In the genomic region with DNA sequence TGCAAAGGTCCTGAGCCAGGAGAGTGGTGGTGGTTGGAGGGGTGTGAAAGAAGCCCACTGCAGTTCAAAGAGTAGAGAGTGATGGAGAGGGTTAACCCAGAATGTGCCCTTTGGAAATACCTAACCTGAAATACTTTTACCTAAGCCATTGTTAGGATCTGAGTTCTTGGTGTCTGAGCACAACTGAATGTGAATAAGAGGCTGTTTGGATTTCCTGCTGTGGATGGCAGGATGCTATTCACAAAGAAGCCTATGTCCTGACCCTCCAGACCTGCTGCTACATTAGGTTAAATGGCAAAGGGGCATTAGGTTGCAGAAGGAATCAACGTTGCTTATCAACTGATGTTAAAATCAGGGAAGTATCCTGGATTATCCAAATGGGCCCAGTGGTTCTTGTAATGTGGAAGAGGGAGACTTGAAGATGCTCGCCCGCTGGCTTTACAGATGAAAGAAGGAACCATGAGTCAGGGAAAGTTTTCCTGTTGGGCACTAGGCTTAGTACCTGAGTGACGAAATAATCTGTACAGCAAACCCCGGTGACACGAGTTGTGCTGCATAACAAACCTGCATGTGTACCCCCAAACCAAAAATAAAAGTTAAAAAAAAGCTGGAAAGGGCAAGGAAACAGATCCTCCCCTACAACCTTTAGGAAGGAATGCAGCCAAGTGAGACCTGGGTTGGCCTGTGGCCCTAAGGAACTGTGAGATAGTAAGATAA, we compare ENCODE assay signal across 23 cellular contexts. TPM values are rescaled to one million over a fixed set of nuclear protein-coding genes. Genes with fewer than 3 reads are reported as not detected.
DNase-seq lines count a peak whose midpoint lies in the region; ATAC-seq, FAIRE-seq and TF ChIP-seq lines count a peak whose summit lies in the region.
"Had no signal": no experiment of that assay in that cellular context is flagged by ENCODE, and none has a peak within 500 bp of the region (broad histone marks: within the 10 kb centered on the region; RNA-seq: fewer than 3 reads in every experiment).

No MANE protein-coding gene starts in this region.

- no peak overlapping the region for H3K4ac ChIP-seq in trophoblast cell (ENCODE audit: low read depth, low read length)

- H3K4me1 Mint-ChIP-seq in MCF 10A (ENCODE audit: insufficient read depth, unreplicated experiment) = peaks cover 65% of the 10 kb centered on the region
- H3K4me1 Mint-ChIP-seq in endothelial cell (ENCODE audit: unreplicated experiment) = peaks cover 20% of the 10 kb centered on the region

- POLR2A ChIA-PET in MCF 10A (lab: Yijun Ruan, JAX) = interaction anchor here (0.9 to 13.3 kb wide), 6 partner anchors 10 to 258 kb away, joined by 3 to 350 read pairs (median 8); partner anchors contain the start of gene ITGA6
- POLR2A ChIA-PET in PC-3 (lab: Charles Lee; ENCODE audit: unreplicated experiment) = no interaction called here

- no peak overlapping the region for H2AFZ ChIP-seq in PC-3 (ENCODE audit: low read length)
- H2AFZ ChIP-seq in trophoblast cell (ENCODE audit: insufficient read depth, low read length, poor library complexity) = no peak overlapping the region

- H3K36me3 Mint-ChIP-seq in MCF 10A (ENCODE audit: insufficient read depth, unreplicated experiment) (peaks cover 34% of the 10 kb centered on the region), endothelial cell (ENCODE audit: low read depth, unreplicated experiment) (no peaks in the 10 kb centered on the region)
- H3K36me3 Mint-ChIP-seq: CD14-positive monocyte had no signal

- H3K79me1 ChIP-seq in trophoblast cell (ENCODE audit: low read length) = no peaks in the 10 kb centered on the region

- no peaks in the 10 kb centered on the region for H3F3A ChIP-seq in PC-3 (ENCODE audit: low read length, unreplicated experiment)

- no peak overlapping the region for H3K9ac ChIP-seq in PC-3 (ENCODE audit: low read length)
- no peak overlapping the region for H3K9ac ChIP-seq in trophoblast cell (ENCODE audit: low read length)
- H3K9ac ChIP-seq: SK-N-SH had no signal

- H3K4me2 ChIP-seq in PC-3 (ENCODE audit: low read length) (peak overlapping the region; percentile 9; the same call in 1 of the 2 replicates), trophoblast cell (ENCODE audit: low read length) (no peak overlapping the region)
- H3K4me2 ChIP-seq: SK-N-SH had no signal

- H3K4me3 Mint-ChIP-seq in MCF 10A (ENCODE audit: unreplicated experiment) (no peak overlapping the region), endothelial cell (ENCODE audit: unreplicated experiment) (no peak overlapping the region)
- H3K4me3 Mint-ChIP-seq: activated CD4-positive, alpha-beta memory T cell treated with anti-CD3 and anti-CD28 coated beads, Interleukin-2, amount 10 ng/mL, durations not matched to agents 7 days and 5 days; activated naive CD4-positive, alpha-beta T cell treated with anti-CD3 and anti-CD28 coated beads, Interleukin-2, amount 10 ng/mL, durations not matched to agents 7 days and 5 days; activated T-cell treated with anti-CD3 and anti-CD28 coated beads, Interleukin-2, amount 50 U/mL, for 4 hours; CD14-positive monocyte; nephron had no signal

- H3K27me3 Mint-ChIP-seq in MCF 10A (ENCODE audit: insufficient read depth, unreplicated experiment) = no peaks in the 10 kb centered on the region
- peaks cover 2% of the 10 kb centered on the region for H3K27me3 Mint-ChIP-seq in endothelial cell (ENCODE audit: unreplicated experiment)
- H3K27me3 Mint-ChIP-seq: activated naive CD4-positive, alpha-beta T cell treated with anti-CD3 and anti-CD28 coated beads, Interleukin-2, amount 10 ng/mL, durations not matched to agents 7 days and 5 days had no signal

- H3K9me3 ChIP-seq in breast epithelium (no peaks in the 10 kb centered on the region), PC-3 (ENCODE audit: low read length) (no peaks in the 10 kb centered on the region), pancreas (no peaks in the 10 kb centered on the region), trophoblast cell (ENCODE audit: insufficient read depth, low read depth, low read length) (no peaks in the 10 kb centered on the region)
- H3K9me3 ChIP-seq: gastroesophageal sphincter, SK-N-SH, suprapubic skin, vagina had no signal

- no peak for TF ChIP-seq CTCF in MCF 10A (IDR thresholded peaks at IDR 0.05; ENCODE audit: unreplicated experiment)
- TF ChIP-seq CTCF in breast epithelium (IDR thresholded peaks at IDR 0.05) = no peak
- TF ChIP-seq CTCF in PC-3 (conservative IDR thresholded peaks at IDR 0.05; ENCODE audit: low read depth, low read length) = no peak
- no peak for TF ChIP-seq CTCF in endothelial cell (IDR thresholded peaks at IDR 0.05; ENCODE audit: unreplicated experiment)
- TF ChIP-seq CTCF in pancreas (IDR thresholded peaks at IDR 0.05) = no peak

- H3K23ac ChIP-seq in trophoblast cell (ENCODE audit: low read length) = no peak overlapping the region

- intact Hi-C loops in MCF 10A (cut with micrococcal nuclease) = no loop called here
- intact Hi-C loops in breast epithelium (cut with DNase I; ENCODE audit: low total_unique reads) = no loop called here
- intact Hi-C loops in PC-3 (cut with micrococcal nuclease) = no loop called here
- intact Hi-C loops in pancreas (cut with DNase I) = no loop called here

- no peak overlapping the region for H3K18ac ChIP-seq in trophoblast cell (ENCODE audit: low read length)

- H2BK12ac ChIP-seq in trophoblast cell (ENCODE audit: low read length) = no peak overlapping the region

- no peak overlapping the region for H4K91ac ChIP-seq in trophoblast cell (ENCODE audit: low read depth, low read length)

- H3K36me3 ChIP-seq in breast epithelium (no peaks in the 10 kb centered on the region), PC-3 (ENCODE audit: low read depth, low read length) (0 out of 2 replicates have a peak, but pooled peaks cover 3% of the 10 kb centered on the region), pancreas (no peaks in the 10 kb centered on the region), trophoblast cell (ENCODE audit: control insufficient read depth in 1 of 2, insufficient read depth in 2 of 2, low read length in 2 of 2) (no peaks in the 10 kb centered on the region)
- H3K36me3 ChIP-seq: gastroesophageal sphincter, suprapubic skin, vagina had no signal

- no peak overlapping the region for H2AK5ac ChIP-seq in trophoblast cell (ENCODE audit: low read length)

- DNase-seq in MCF 10A (ENCODE audit: unreplicated experiment) (no peak), breast epithelium (ENCODE audit: low spot score in 2 of 2) (no peak), PC-3 (no peak), endothelial cell (ENCODE audit: low spot score) (no peak), pancreas (no peak), C1 segment of cervical spinal cord (lab: John Stamatoyannopoulos, UW) (no peak), trophoblast cell (no peak)
- DNase-seq: activated CD4-positive, alpha-beta memory T cell treated with anti-CD3 and anti-CD28 coated beads, Interleukin-2, amount 10 ng/mL, durations not matched to agents 7 days and 5 days; activated naive CD4-positive, alpha-beta T cell treated with anti-CD3 and anti-CD28 coated beads, Interleukin-2, amount 10 ng/mL, durations not matched to agents 7 days and 5 days; activated T-cell treated with anti-CD3 and anti-CD28 coated beads, Interleukin-2, amount 50 U/mL, for 4 hours; HCEC 1CT; NCI-H1436 treated with DMSO at 0.1 percent for 48 hours; NCI-H526; posterior cingulate gyrus; RPMI8226; SK-N-SH had no signal

- no peak for ATAC-seq in PC-3
- ATAC-seq in pancreas = peak; percentile 22 to 33 (median 28)
- ATAC-seq in activated CD4-positive, CD25-positive, alpha-beta regulatory T cell treated with anti-CD3 and anti-CD28 coated beads, Interleukin-2, amount 50 U/mL, for 24 hours = no peak
- ATAC-seq: gastroesophageal sphincter had no signal

- CTCF ChIA-PET in MCF 10A (lab: Yijun Ruan, JAX) (interaction anchor here (1.2 to 34.0 kb wide), 3 partner anchors 7 to 228 kb away, joined by 3 to 536 read pairs (median 536); partner anchors contain the start of gene ITGA6), PC-3 (lab: Charles Lee) (interaction anchor here (0.5 kb wide), 1 partner anchor 113 kb away, joined by 7 read pairs; no protein-coding TSS in a partner anchor)

- TF ChIP-seq POLR2A in breast epithelium (IDR thresholded peaks at IDR 0.05) = no peak

- H3K4me3 ChIP-seq in breast epithelium (no peak overlapping the region), PC-3 (ENCODE audit: low read length) (no peak overlapping the region), pancreas (no peak overlapping the region), trophoblast cell (ENCODE audit: low read depth, low read length) (no peak overlapping the region)
- H3K4me3 ChIP-seq: gastroesophageal sphincter, suprapubic skin, vagina had no signal

- 0 out of 2 replicates have a peak, but pooled peaks cover 18% of the 10 kb centered on the region for H4K20me1 ChIP-seq in PC-3 (ENCODE audit: low read length)

- no peak overlapping the region for H4K12ac ChIP-seq in trophoblast cell (ENCODE audit: low read depth, low read length)

- no TSS peak for BruUV-seq in MCF 10A (replicated peaks; lab: Mats Ljungman, UMichigan)
- BruUV-seq in PC-3 (replicated peaks; lab: Mats Ljungman, UMichigan) = no TSS peak

- WGBS in pancreas, 2 donors = 42 to 51% methylated on average over 6 of the region's 6 CpGs
- no CpG with 5 or more reads among the region's 6 CpGs for WGBS in trophoblast cell (ENCODE audit: extremely low coverage, insufficient coverage, insufficient read length)

- H3K9me3 Mint-ChIP-seq in MCF 10A (ENCODE audit: unreplicated experiment) (no peaks in the 10 kb centered on the region), endothelial cell (ENCODE audit: unreplicated experiment) (no peaks in the 10 kb centered on the region)
- H3K9me3 Mint-ChIP-seq: activated CD4-positive, alpha-beta memory T cell treated with anti-CD3 and anti-CD28 coated beads, Interleukin-2, amount 10 ng/mL, durations not matched to agents 7 days and 5 days; activated naive CD4-positive, alpha-beta T cell treated with anti-CD3 and anti-CD28 coated beads, Interleukin-2, amount 10 ng/mL, durations not matched to agents 7 days and 5 days; activated T-cell treated with anti-CD3 and anti-CD28 coated beads, Interleukin-2, amount 50 U/mL, for 4 hours; CD14-positive monocyte; nephron had no signal

- no peak overlapping the region for H3K14ac ChIP-seq in trophoblast cell (ENCODE audit: low read length)

- H3K9me2 ChIP-seq in PC-3 (replicated peaks; ENCODE audit: low read length) = no peaks in the 10 kb centered on the region
- H3K9me2 ChIP-seq: SK-N-SH had no signal

- H2BK5ac ChIP-seq in trophoblast cell (ENCODE audit: low read depth, low read length, poor library complexity) = no peak overlapping the region

- H3K27ac ChIP-seq in breast epithelium = peak overlapping the region in 1 of 2 donors; percentile 58
- no peak overlapping the region for H3K27ac ChIP-seq in PC-3 (ENCODE audit: low read length)
- H3K27ac ChIP-seq in pancreas = peak overlapping the region in 1 of 4 donors; percentile 51
- no peak overlapping the region for H3K27ac ChIP-seq in trophoblast cell (ENCODE audit: low read depth, low read length)
- H3K27ac ChIP-seq: gastroesophageal sphincter, suprapubic skin, vagina had no signal

- peaks cover 96% of the 10 kb centered on the region for H3K79me2 ChIP-seq in PC-3 (ENCODE audit: low read length)
- H3K79me2 ChIP-seq in trophoblast cell (ENCODE audit: control insufficient read depth, insufficient read depth, low read length, poor library complexity) = no peaks in the 10 kb centered on the region

- H3K27ac Mint-ChIP-seq in MCF 10A (ENCODE audit: low read depth, unreplicated experiment) = peak overlapping the region; percentile 82
- H3K27ac Mint-ChIP-seq in endothelial cell (ENCODE audit: unreplicated experiment) = peak overlapping the region; percentile 26
- H3K27ac Mint-ChIP-seq: activated CD4-positive, alpha-beta memory T cell treated with anti-CD3 and anti-CD28 coated beads, Interleukin-2, amount 10 ng/mL, durations not matched to agents 7 days and 5 days; activated naive CD4-positive, alpha-beta T cell treated with anti-CD3 and anti-CD28 coated beads, Interleukin-2, amount 10 ng/mL, durations not matched to agents 7 days and 5 days; nephron had no signal

- H2BK120ac ChIP-seq in trophoblast cell (ENCODE audit: insufficient read depth, low read length, poor library complexity) = no peak overlapping the region

- no peaks in the 10 kb centered on the region for H3K27me3 ChIP-seq in breast epithelium
- H3K27me3 ChIP-seq in PC-3 (ENCODE audit: low read length) = no peaks in the 10 kb centered on the region
- H3K27me3 ChIP-seq in pancreas = no peaks in the 10 kb centered on the region
- no peaks in the 10 kb centered on the region for H3K27me3 ChIP-seq in trophoblast cell (ENCODE audit: insufficient read depth, low read length)
- H3K27me3 ChIP-seq: vagina had no signal

- FAIRE-seq in pancreas (lab: Jason Lieb, UNC) = no peak
- FAIRE-seq: astrocyte had no signal

- H4K8ac ChIP-seq in trophoblast cell (ENCODE audit: low read depth, low read length) = no peak overlapping the region

- H3K4me1 ChIP-seq in breast epithelium (peaks cover 0 to 9% of the 10 kb centered on the region in 2 donors), PC-3 (ENCODE audit: insufficient read depth, low read length) (peaks cover 42% of the 10 kb centered on the region), pancreas (peaks cover 18 to 21% (median 19%) of the 10 kb centered on the region in 3 donors), trophoblast cell (ENCODE audit: control insufficient read depth in 1 of 2, insufficient read depth in 2 of 2, low read length in 2 of 2) (peaks cover 19 to 26% of the 10 kb centered on the region in 2 experiments)

RNA-seq across cellular contexts. Expression of gene ITGA6, which starts 27.2 kb away (rescaled TPM):
- total RNA-seq in MCF 10A (2022) (315 and 323 TPM in 2 replicates), breast epithelium (10 to 100 TPM; 45.9 to 99.5 (median 93.1) TPM), PC-3 (2014; rRNA removed) (181 and 204 TPM in 2 replicates), endothelial cell (ENCODE audit: unreplicated experiment) (34.0 TPM), pancreas (10 to 100 TPM; 50.7 to 92.7 (median 58.3) TPM)
- polyA plus RNA-seq in pancreas = 10 to 100 TPM; 14.7 to 23.8 TPM
- polyA plus RNA-seq in trophoblast cell (2013) = 26.5 and 28.2 TPM in 2 replicates

Comparison
In these comparisons a context has a peak if more than half of its experiments do, and no peak if none do; other contexts are left out.
1. ATAC-seq: peak in pancreas (4 of 4); none in PC-3 (single experiment) and activated CD4-positive, CD25-positive, alpha-beta regulatory T cell treated with anti-CD3 and anti-CD28 coated beads, Interleukin-2, amount 50 U/mL, for 24 hours (0 of 2).